In genomic region chr2:239722760-239723448, GRCh38 we compare ENCODE assay signal across 12 cellular contexts.
"Had no signal": no experiment of that assay in that cellular context is flagged by ENCODE, and none has a peak within 500 bp of the region (broad histone marks: within the 10 kb centered on the region; RNA-seq: fewer than 3 reads in every experiment).

No MANE protein-coding gene starts in this region.

- H3K27me3 Mint-ChIP-seq: activated B cell treated with CpG ODN at 0.5 μM for 24 hours; activated naive CD4-positive, alpha-beta T cell treated with anti-CD3 and anti-CD28 coated beads, Interleukin-2, amount 50 U/mL, for 24 hours had no signal

- ATAC-seq: heart left ventricle, left ventricle myocardium superior, pancreas had no signal

- H3K4me1 Mint-ChIP-seq: activated B cell treated with CpG ODN at 0.5 μM for 24 hours; activated naive CD4-positive, alpha-beta T cell treated with anti-CD3 and anti-CD28 coated beads, Interleukin-2, amount 50 U/mL, for 24 hours had no signal

- H3K27ac Mint-ChIP-seq: activated B cell treated with CpG ODN at 0.5 μM for 24 hours; activated naive CD4-positive, alpha-beta T cell treated with anti-CD3 and anti-CD28 coated beads, Interleukin-2, amount 50 U/mL, for 24 hours; activated T-helper 2 cell treated with anti-CD3 and anti-CD28 coated beads, Interferon-gamma antibody, Interleukin-2, Interleukin-4, amounts not matched to agents 10 μg/mL and 5 μg/mL and 100 μg/mL, durations not matched to agents 14 hours and 24 hours and 36 hours had no signal

- DNase-seq: activated B cell treated with CpG ODN at 0.5 μM for 24 hours, amygdala, brain microvascular endothelial cell, foreskin melanocyte, left ventricle myocardium superior, T-helper 2 cell, trophoblast cell had no signal

- H3K4me3 Mint-ChIP-seq: activated B cell treated with CpG ODN at 0.5 μM for 24 hours; activated naive CD4-positive, alpha-beta T cell treated with anti-CD3 and anti-CD28 coated beads, Interleukin-2, amount 50 U/mL, for 24 hours had no signal

- H3K4me3 ChIP-seq: heart left ventricle, pancreas, skin epidermis had no signal

- H3K9me3 Mint-ChIP-seq: activated B cell treated with CpG ODN at 0.5 μM for 24 hours; activated naive CD4-positive, alpha-beta T cell treated with anti-CD3 and anti-CD28 coated beads, Interleukin-2, amount 50 U/mL, for 24 hours; activated T-helper 2 cell treated with anti-CD3 and anti-CD28 coated beads, Interferon-gamma antibody, Interleukin-2, Interleukin-4, amounts not matched to agents 10 μg/mL and 5 μg/mL and 100 μg/mL, durations not matched to agents 14 hours and 24 hours and 36 hours had no signal

- H3K36me3 Mint-ChIP-seq: activated naive CD4-positive, alpha-beta T cell treated with anti-CD3 and anti-CD28 coated beads, Interleukin-2, amount 50 U/mL, for 24 hours had no signal
